15 cellular contexts compared by ENCODE assay signal in genomic region chr16:1557074-1557473, GRCh38. TPM values are rescaled to one million over a fixed set of nuclear protein-coding genes. Genes with fewer than 3 reads are reported as not detected.
DNase-seq lines count a peak whose midpoint lies in the region; ATAC-seq and TF ChIP-seq lines count a peak whose summit lies in the region.
"Had no signal": no experiment of that assay in that cellular context is flagged by ENCODE, and none has a peak within 500 bp of the region (broad histone marks: within the 10 kb centered on the region; RNA-seq: fewer than 3 reads in every experiment).

No MANE protein-coding gene starts in this region.

- no peak for DNase-seq in activated CD4-positive, alpha-beta T cell treated with anti-CD3 and anti-CD28 coated beads for 36 hours
- DNase-seq in activated CD4-positive, alpha-beta T cell treated with anti-CD3 and anti-CD28 coated beads, Interleukin-2, amount 50 U/mL, for 1 hour = no peak
- peak; percentile 1 for DNase-seq in BE2C
- no peak for DNase-seq in CD8-positive, alpha-beta T cell
- DNase-seq in osteoblast (ENCODE audit: insufficient read length, low spot score, missing footprints) = peak; percentile 41
- DNase-seq in NCI-H446 (lab: John Stamatoyannopoulos, UW) = no peak
- no peak for DNase-seq in NCI-H2227 (lab: John Stamatoyannopoulos, UW; ENCODE audit: unreplicated experiment)
- DNase-seq: Caco-2; CD4-positive, CD25-positive, alpha-beta regulatory T cell; DMS153; DND-41; GOT3; HFFc6 had no signal

- no peaks in the 10 kb centered on the region for H3K9me3 Mint-ChIP-seq in activated CD4-positive, alpha-beta T cell treated with anti-CD3 and anti-CD28 coated beads for 36 hours (ENCODE audit: low read depth)
- no peaks in the 10 kb centered on the region for H3K9me3 Mint-ChIP-seq in CD8-positive, alpha-beta T cell
- H3K9me3 Mint-ChIP-seq: HFFc6 had no signal

- H3K27me3 ChIP-seq in BE2C (no peaks in the 10 kb centered on the region), osteoblast (ENCODE audit: insufficient read depth, low read length) (no peaks in the 10 kb centered on the region)
- H3K27me3 ChIP-seq in CD8-positive, alpha-beta T cell (ENCODE audit: insufficient read depth, low read length) = no peaks in the 10 kb centered on the region

- H2AFZ ChIP-seq in osteoblast (ENCODE audit: low read length) = no peak overlapping the region

- H3K4me3 Mint-ChIP-seq in activated CD4-positive, alpha-beta T cell treated with anti-CD3 and anti-CD28 coated beads for 36 hours = no peak overlapping the region
- H3K4me3 Mint-ChIP-seq in CD8-positive, alpha-beta T cell = no peak overlapping the region
- H3K4me3 Mint-ChIP-seq: CD4-positive, CD25-positive, alpha-beta regulatory T cell; HFFc6 had no signal

- CTCF ChIA-PET in activated CD4-positive, alpha-beta T cell treated with anti-CD3 and anti-CD28 coated beads for 36 hours (lab: Charles Lee) = interaction anchor here (0.7 kb wide), 1 partner anchor 9 kb away, joined by 4 read pairs; no protein-coding TSS in a partner anchor
- CTCF ChIA-PET in CD8-positive, alpha-beta T cell (lab: Charles Lee) = interaction anchor here (1.3 kb wide), 1 partner anchor 17 kb away, joined by 3 read pairs; no protein-coding TSS in a partner anchor

- peaks cover 30% of the 10 kb centered on the region for H3K4me1 Mint-ChIP-seq in activated CD4-positive, alpha-beta T cell treated with anti-CD3 and anti-CD28 coated beads for 36 hours
- peaks cover 46% of the 10 kb centered on the region for H3K4me1 Mint-ChIP-seq in CD8-positive, alpha-beta T cell (ENCODE audit: low read depth)

- H3K27me3 Mint-ChIP-seq in activated CD4-positive, alpha-beta T cell treated with anti-CD3 and anti-CD28 coated beads for 36 hours = no peaks in the 10 kb centered on the region
- no peaks in the 10 kb centered on the region for H3K27me3 Mint-ChIP-seq in CD8-positive, alpha-beta T cell (ENCODE audit: low read depth)
- H3K27me3 Mint-ChIP-seq: CD4-positive, CD25-positive, alpha-beta regulatory T cell had no signal

- TF ChIP-seq CTCF in BE2C (IDR thresholded peaks at IDR 0.05; ENCODE audit: low read depth, low read length) (no peak), osteoblast (IDR thresholded peaks at IDR 0.05; ENCODE audit: extremely low read depth, low read depth, low read length) (no peak)
- TF ChIP-seq CTCF in CD8-positive, alpha-beta T cell (IDR thresholded peaks at IDR 0.05) = no peak

- no peak overlapping the region for H3K27ac ChIP-seq in CD8-positive, alpha-beta T cell (ENCODE audit: low read depth, low read length)
- H3K27ac ChIP-seq in osteoblast (ENCODE audit: low read depth, low read length) = no peak overlapping the region
- H3K27ac ChIP-seq: 22Rv1 had no signal

- H4K20me1 ChIP-seq in osteoblast (ENCODE audit: insufficient read depth, low read length) = peaks cover 3% of the 10 kb centered on the region

- intact Hi-C loops in activated CD4-positive, alpha-beta T cell treated with anti-CD3 and anti-CD28 coated beads for 36 hours (cut with DNase I, micrococcal nuclease) = no loop called here
- intact Hi-C loops in CD8-positive, alpha-beta T cell (cut with DNase I, micrococcal nuclease) = no loop called here

- H3K4me1 ChIP-seq in BE2C (no peaks in the 10 kb centered on the region), osteoblast (ENCODE audit: insufficient read depth, low read length) (no peaks in the 10 kb centered on the region)
- H3K4me1 ChIP-seq in CD8-positive, alpha-beta T cell (ENCODE audit: insufficient read depth, low read length) = peaks cover 38% of the 10 kb centered on the region
- H3K4me1 ChIP-seq: Caco-2 had no signal

- H3K9me3 ChIP-seq in BE2C = no peaks in the 10 kb centered on the region
- no peaks in the 10 kb centered on the region for H3K9me3 ChIP-seq in CD8-positive, alpha-beta T cell (ENCODE audit: low read length)
- no peaks in the 10 kb centered on the region for H3K9me3 ChIP-seq in osteoblast (ENCODE audit: low read depth, low read length)
- H3K9me3 ChIP-seq: Caco-2, HAP-1 had no signal

- H3K4me2 ChIP-seq in osteoblast (ENCODE audit: insufficient read depth, low read length) = no peak overlapping the region

- POLR2A ChIA-PET in activated CD4-positive, alpha-beta T cell treated with anti-CD3 and anti-CD28 coated beads for 36 hours (lab: Charles Lee) = no interaction called here
- POLR2A ChIA-PET in CD8-positive, alpha-beta T cell (lab: Charles Lee) = interaction anchor here (1.2 kb wide), 1 partner anchor 22 kb away, joined by 3 read pairs; no protein-coding TSS in a partner anchor

- H3K36me3 Mint-ChIP-seq in activated CD4-positive, alpha-beta T cell treated with anti-CD3 and anti-CD28 coated beads for 36 hours (ENCODE audit: low read depth) = peaks cover 14% of the 10 kb centered on the region
- H3K36me3 Mint-ChIP-seq in CD8-positive, alpha-beta T cell = peaks cover 54% of the 10 kb centered on the region

- H3K4me3 ChIP-seq in BE2C (ENCODE audit: low read depth, low read length) (no peak overlapping the region), osteoblast (ENCODE audit: insufficient read depth, low read length) (no peak overlapping the region)
- H3K4me3 ChIP-seq in CD8-positive, alpha-beta T cell (ENCODE audit: low read depth, low read length) = no peak overlapping the region
- H3K4me3 ChIP-seq: HAP-1 had no signal

- peak overlapping the region; percentile 35 for H3K27ac Mint-ChIP-seq in activated CD4-positive, alpha-beta T cell treated with anti-CD3 and anti-CD28 coated beads for 36 hours
- peak overlapping the region; percentile 58 for H3K27ac Mint-ChIP-seq in CD8-positive, alpha-beta T cell
- H3K27ac Mint-ChIP-seq: CD4-positive, CD25-positive, alpha-beta regulatory T cell; HFFc6 had no signal

- no peak for ATAC-seq in activated CD4-positive, alpha-beta T cell treated with anti-CD3 and anti-CD28 coated beads for 36 hours
- ATAC-seq in CD8-positive, alpha-beta T cell = no peak

- H3K36me3 ChIP-seq in BE2C (peaks cover 3% of the 10 kb centered on the region; the same call in 1 of the 2 replicates), osteoblast (ENCODE audit: insufficient read depth, low read length) (peaks cover 45% of the 10 kb centered on the region)
- H3K36me3 ChIP-seq in CD8-positive, alpha-beta T cell (ENCODE audit: insufficient read depth, low read length) = peaks cover 14% of the 10 kb centered on the region
- H3K36me3 ChIP-seq: HAP-1 had no signal

- H3K79me2 ChIP-seq in osteoblast (ENCODE audit: insufficient read depth, low read length) = no peaks in the 10 kb centered on the region

RNA-seq across cellular contexts. Expression of gene TMEM204, which starts 23.6 kb away (rescaled TPM):
- 10 to 100 TPM; 12.6 to 17.5 TPM for total RNA-seq in activated CD4-positive, alpha-beta T cell treated with anti-CD3 and anti-CD28 coated beads for 36 hours
- polyA plus RNA-seq in BE2C (2012; ENCODE audit: insufficient read depth, insufficient read length, low read depth) = 21.0 TPM
- total RNA-seq in CD8-positive, alpha-beta T cell = 1 to 10 TPM; 6.8 to 7.3 TPM
- 7.7 and 8.3 TPM in 2 replicates for total RNA-seq in osteoblast
- total RNA-seq: Caco-2 had no signal

RNA-seq across cellular contexts. Expression of gene IFT140, which starts 54.8 kb away (rescaled TPM):
- total RNA-seq in activated CD4-positive, alpha-beta T cell treated with anti-CD3 and anti-CD28 coated beads for 36 hours = 10 to 100 TPM in 1 of 2 experiments, 1 to 10 TPM in 1; 9.8 to 11.0 TPM
- 7.8 TPM for polyA plus RNA-seq in BE2C (2012; ENCODE audit: insufficient read depth, insufficient read length, low read depth)
- 1 to 10 TPM; 5.6 to 7.5 TPM for total RNA-seq in CD8-positive, alpha-beta T cell
- 37.1 and 38.0 TPM in 2 replicates for total RNA-seq in osteoblast

RNA-seq across cellular contexts. Expression of gene CRAMP1, which starts 55.1 kb away (rescaled TPM):
- total RNA-seq in activated CD4-positive, alpha-beta T cell treated with anti-CD3 and anti-CD28 coated beads for 36 hours = 10 to 100 TPM; 14.1 to 15.0 TPM
- 23.8 TPM for polyA plus RNA-seq in BE2C (2012; ENCODE audit: insufficient read depth, insufficient read length, low read depth)
- total RNA-seq in CD8-positive, alpha-beta T cell = 10 to 100 TPM; 13.7 to 15.4 TPM
- 9.7 and 11.2 TPM in 2 replicates for total RNA-seq in osteoblast

Comparison
In these comparisons a context has a peak if more than half of its experiments do, and no peak if none do; other contexts are left out.
1. DNase-seq: peak in BE2C (single experiment) and osteoblast (single experiment); none in activated CD4-positive, alpha-beta T cell treated with anti-CD3 and anti-CD28 coated beads for 36 hours (single experiment), activated CD4-positive, alpha-beta T cell treated with anti-CD3 and anti-CD28 coated beads, Interleukin-2, amount 50 U/mL, for 1 hour (single experiment), CD8-positive, alpha-beta T cell (0 of 7), NCI-H446 (0 of 2) and NCI-H2227 (single experiment).